In genomic region chr10:35508647-35509046, GRCh38 we compare ENCODE assay signal across 1 cellular context.
TF ChIP-seq lines count a peak whose summit lies in the region.

No MANE protein-coding gene starts in this region.

TF ChIP-seq in GM12878, 131 proteins besides CTCF, POLR2A, EP300 and RAD21 (continued from another document):
- no peak for TF ChIP-seq PAX8 (IDR thresholded peaks at IDR 0.05)
TF ChIP-seq in GM12878: peak in this region for 4.
